8 cellular contexts compared by ENCODE assay signal in genomic region chr19:51259348-51260245, GRCh38. TPM values are rescaled to one million over a fixed set of nuclear protein-coding genes. Genes with fewer than 3 reads are reported as not detected.
DNase-seq lines count a peak whose midpoint lies in the region; ATAC-seq, FAIRE-seq and TF ChIP-seq lines count a peak whose summit lies in the region.

No MANE protein-coding gene starts in this region.

- H3K9me3 ChIP-seq in small intestine (ENCODE audit: control insufficient read depth, low read depth), result no peaks in the 10 kb centered on the region
- H3K9me3 ChIP-seq in gastrocnemius medialis, result no peaks in the 10 kb centered on the region

- POLR2A ChIA-PET in activated CD8-positive, alpha-beta T cell treated with anti-CD3 and anti-CD28 coated beads for 36 hours (lab: Charles Lee), result interaction anchor here (0.8 kb wide), 1 partner anchor 18 kb away, joined by 3 read pairs; no protein-coding TSS in a partner anchor

- FAIRE-seq in small intestine (lab: Jason Lieb, UNC), result no peak

- in situ Hi-C loops in gastrocnemius medialis (cut with MboI; ENCODE audit: low sequenced_read_pairs in 4 of 4), result no loop called here

- peaks cover 27% of the 10 kb centered on the region for H3K27me3 Mint-ChIP-seq in activated CD8-positive, alpha-beta T cell treated with anti-CD3 and anti-CD28 coated beads for 36 hours

- H3K27ac ChIP-seq in small intestine (ENCODE audit: low read depth in 1 of 2, low read length in 1 of 2) (no peak overlapping the region), gastrocnemius medialis (no peak overlapping the region)

- peaks cover 9% of the 10 kb centered on the region for H3K4me1 Mint-ChIP-seq in activated CD8-positive, alpha-beta T cell treated with anti-CD3 and anti-CD28 coated beads for 36 hours (ENCODE audit: low read depth)

- no peak overlapping the region for H3K27ac Mint-ChIP-seq in activated CD8-positive, alpha-beta T cell treated with anti-CD3 and anti-CD28 coated beads for 36 hours

- no peak overlapping the region for H3K4me3 Mint-ChIP-seq in activated CD8-positive, alpha-beta T cell treated with anti-CD3 and anti-CD28 coated beads for 36 hours

- H3K4me3 ChIP-seq in small intestine (ENCODE audit: low read depth in 1 of 2, low read length in 2 of 2), result no peak overlapping the region
- H3K4me3 ChIP-seq in gastrocnemius medialis, result no peak overlapping the region

- no peaks in the 10 kb centered on the region for H3K27me3 ChIP-seq in small intestine (ENCODE audit: control insufficient read depth in 2 of 2, insufficient read depth in 2 of 2, low read length in 2 of 2)
- no peaks in the 10 kb centered on the region for H3K27me3 ChIP-seq in gastrocnemius medialis

- peak; percentile 84 for TF ChIP-seq CTCF in activated CD8-positive, alpha-beta T cell treated with anti-CD3 and anti-CD28 coated beads for 36 hours (IDR thresholded peaks at IDR 0.05)
- no peak for TF ChIP-seq CTCF in gastrocnemius medialis (IDR thresholded peaks at IDR 0.05 in 4 of 5, conservative IDR thresholded peaks at IDR 0.05 in 1 of 5)

- peak; percentile 48 for ATAC-seq in activated CD8-positive, alpha-beta T cell treated with anti-CD3 and anti-CD28 coated beads for 36 hours
- ATAC-seq in gastrocnemius medialis, result no peak

- no peaks in the 10 kb centered on the region for H3K9me3 Mint-ChIP-seq in activated CD8-positive, alpha-beta T cell treated with anti-CD3 and anti-CD28 coated beads for 36 hours

- DNase-seq in activated naive CD4-positive, alpha-beta T cell treated with Interleukin-2 at 50 U/mL for 16 hours, result peak; percentile 5
- DNase-seq in activated naive CD4-positive, alpha-beta T cell treated with anti-CD3 and anti-CD28 coated beads, Interleukin-2, amount 50 U/mL, for 16 hours, result no peak
- DNase-seq in NAMALWA (ENCODE audit: low spot score) (peak; percentile 65), fibroblast of the conjunctiva (ENCODE audit: low read depth) (peak; percentile 0), small intestine (peak; percentile 14), gastrocnemius medialis (no peak), cortex of kidney (lab: John Stamatoyannopoulos, UW) (no peak)
- DNase-seq in activated CD8-positive, alpha-beta T cell treated with anti-CD3 and anti-CD28 coated beads for 36 hours, result peak; percentile 70

- H3K36me3 Mint-ChIP-seq in activated CD8-positive, alpha-beta T cell treated with anti-CD3 and anti-CD28 coated beads for 36 hours (ENCODE audit: low read depth), result no peaks in the 10 kb centered on the region

- H3K4me1 ChIP-seq in small intestine (ENCODE audit: control insufficient read depth in 2 of 2, insufficient read depth in 1 of 2, low read depth in 1 of 2, low read length in 1 of 2) (no peaks in the 10 kb centered on the region), gastrocnemius medialis (no peaks in the 10 kb centered on the region)

- TF ChIP-seq POLR2A in gastrocnemius medialis (IDR thresholded peaks at IDR 0.05), result no peak

- CTCF ChIA-PET in activated CD8-positive, alpha-beta T cell treated with anti-CD3 and anti-CD28 coated beads for 36 hours (lab: Charles Lee), result interaction anchor here (0.7 to 1.9 kb wide), 27 partner anchors 9 to 163 kb away, joined by 3 to 25 read pairs (median 4); partner anchors contain the start of genes SIGLEC9 and SIGLECL1

- H3K36me3 ChIP-seq in small intestine (ENCODE audit: control insufficient read depth in 2 of 2, insufficient read depth in 2 of 2, low read length in 2 of 2) (no peaks in the 10 kb centered on the region), gastrocnemius medialis (no peaks in the 10 kb centered on the region)

- 23 to 32% (median 27%) methylated on average over 5 of the region's 5 CpGs for whole genome bisulfite sequencing in small intestine, 3 donors

- intact Hi-C loops in activated CD8-positive, alpha-beta T cell treated with anti-CD3 and anti-CD28 coated beads for 36 hours (cut with micrococcal nuclease), result loop anchor here (5.0 kb wide), 1 partner anchor 102 kb away; no protein-coding TSS in a partner anchor
- intact Hi-C loops in gastrocnemius medialis (cut with DNase I; ENCODE audit: low total_unique reads), result no loop called here

RNA-seq across cellular contexts. Expression of gene SIGLECL1, which starts 8.7 kb away (rescaled TPM):
- total RNA-seq in activated CD8-positive, alpha-beta T cell treated with anti-CD3 and anti-CD28 coated beads for 36 hours, result not detected
- polyA plus RNA-seq in small intestine, result not detected
- not detected for total RNA-seq in gastrocnemius medialis

RNA-seq across cellular contexts. Expression of gene CD33, which starts 34.7 kb away (rescaled TPM):
- total RNA-seq in activated CD8-positive, alpha-beta T cell treated with anti-CD3 and anti-CD28 coated beads for 36 hours, result under 1 TPM in 1 of 2 experiments, not detected in 1; 0.54 TPM
- polyA plus RNA-seq in small intestine, result 1 to 10 TPM in 2 of 3 donors, under 1 TPM in 1; 0.67 to 5.1 (median 3.8) TPM
- total RNA-seq in gastrocnemius medialis, result 1 to 10 TPM in 2 of 4 donors, under 1 TPM in 1, not detected in 1; 0.71 to 2.3 (median 2.1) TPM

RNA-seq across cellular contexts. Expression of gene IGLON5, which starts 51.8 kb away (rescaled TPM):
- under 1 TPM; 0.16 to 0.23 TPM for total RNA-seq in activated CD8-positive, alpha-beta T cell treated with anti-CD3 and anti-CD28 coated beads for 36 hours
- 1 to 10 TPM in 1 of 3 donors, not detected in 2; 1.1 TPM for polyA plus RNA-seq in small intestine
- not detected for total RNA-seq in gastrocnemius medialis

Comparison
In these comparisons a context has a peak if more than half of its experiments do, and no peak if none do; other contexts are left out.
1. DNase-seq: peak in activated naive CD4-positive, alpha-beta T cell treated with Interleukin-2 at 50 U/mL for 16 hours (single experiment), NAMALWA (single experiment), activated CD8-positive, alpha-beta T cell treated with anti-CD3 and anti-CD28 coated beads for 36 hours (single experiment), fibroblast of the conjunctiva (single experiment) and small intestine (single experiment); none in activated naive CD4-positive, alpha-beta T cell treated with anti-CD3 and anti-CD28 coated beads, Interleukin-2, amount 50 U/mL, for 16 hours (single experiment), gastrocnemius medialis (0 of 2) and cortex of kidney (single experiment).